In the genomic region with DNA sequence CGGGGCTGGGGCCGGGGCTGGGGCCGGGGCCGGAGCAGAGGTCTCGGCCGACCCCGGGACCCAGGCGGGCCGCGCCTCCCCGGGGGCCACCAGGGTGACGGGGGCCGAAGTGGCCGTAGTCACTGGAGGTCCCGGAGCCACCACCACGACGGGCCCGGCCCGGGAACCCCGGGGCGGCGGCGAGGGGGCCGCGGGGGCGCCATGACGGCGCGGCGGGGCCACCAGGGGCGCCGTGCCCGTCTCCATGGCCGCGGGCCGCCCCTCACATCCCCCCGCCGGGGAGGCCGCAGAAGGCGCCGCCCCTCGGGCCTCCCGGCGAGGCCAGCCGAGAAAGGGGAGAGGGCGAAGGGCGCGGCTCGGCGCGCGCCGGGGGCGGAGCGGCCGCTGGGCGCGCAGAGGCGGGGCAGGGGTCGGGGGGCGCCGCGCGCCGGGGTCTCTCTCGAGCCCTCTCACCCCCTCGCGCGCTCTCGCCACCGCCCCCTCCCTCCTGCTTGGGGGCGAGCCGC, we compare ENCODE assay signal across 8 cellular contexts. TPM values are rescaled to one million over a fixed set of nuclear protein-coding genes. Genes with fewer than 3 reads are reported as not detected.
DNase-seq lines count a peak whose midpoint lies in the region; ATAC-seq and TF ChIP-seq lines count a peak whose summit lies in the region.

No MANE protein-coding gene starts in this region.

- no peaks in the 10 kb centered on the region for H3K27me3 ChIP-seq in adrenal gland

- H3K9me3 Mint-ChIP-seq in memory B cell: no peaks in the 10 kb centered on the region

- TF ChIP-seq POLR2A in GM18526 (IDR thresholded peaks at IDR 0.05; ENCODE audit: extremely low read depth, insufficient read length): peak; percentile 68
- TF ChIP-seq POLR2A in adrenal gland (IDR thresholded peaks at IDR 0.05): no peak

- H3K4me3 Mint-ChIP-seq in memory B cell: peak overlapping the region; percentile 77

- peaks cover 5% of the 10 kb centered on the region for H3K36me3 Mint-ChIP-seq in memory B cell

- H3K4me1 ChIP-seq in adrenal gland (replicated peaks in 1 of 2): peaks cover 23 to 39% of the 10 kb centered on the region in 2 donors

- TF ChIP-seq CTCF in adrenal gland (IDR thresholded peaks at IDR 0.05): peak in 1 of 6 experiments; percentile 17

- H3K27ac Mint-ChIP-seq in memory B cell: no peak overlapping the region

- WGBS in adrenal gland, 4 donors: 0 to 1% (median 0%) methylated on average over 6 to 73 of the region's 73 CpGs; no CpG with 5 or more reads in 1 of the 4 donors

- peak; percentile 6 for ATAC-seq in HG03025 (IDR thresholded peaks at IDR 0.05; ENCODE audit: low FRiP score, unreplicated experiment)
- ATAC-seq in memory B cell (ENCODE audit: low read depth): peak; percentile 6
- ATAC-seq in HG02763 (IDR thresholded peaks at IDR 0.05; ENCODE audit: unreplicated experiment): no peak

- no peaks in the 10 kb centered on the region for H3K9me3 ChIP-seq in adrenal gland (replicated peaks in 1 of 3)

- H3K36me3 ChIP-seq in adrenal gland (replicated peaks in 1 of 2): peaks cover 0 to 15% of the 10 kb centered on the region in 2 donors

- H3K27ac ChIP-seq in adrenal gland: peak overlapping the region in 4 of 5 donors; percentile 44 to 98 (median 74)

- H3K4me3 ChIP-seq in adrenal gland: peak overlapping the region in 3 of 4 donors; percentile 38 to 98 (median 86)

- no peak for DNase-seq in adrenal gland
- no peak for DNase-seq in memory B cell (ENCODE audit: low spot score in 2 of 2)
- DNase-seq in NCI-H2107 treated with DMSO at 0.1 percent for 48 hours (lab: John Stamatoyannopoulos, UW; ENCODE audit: unreplicated experiment): no peak
- no peak for DNase-seq in NAMALWA (ENCODE audit: low spot score)
- DNase-seq in LoVo (ENCODE audit: low spot score): no peak

- intact Hi-C loops in adrenal gland (cut with DNase I): no loop called here

- H3K27me3 Mint-ChIP-seq in memory B cell: no peaks in the 10 kb centered on the region

- peaks cover 36% of the 10 kb centered on the region for H3K4me1 Mint-ChIP-seq in memory B cell

RNA-seq across cellular contexts. Expression of a gene that starts 0.3 kb away (rescaled TPM):
- 10 to 100 TPM; 37.6 to 67.7 (median 45.4) TPM for total RNA-seq in adrenal gland
- 10 to 100 TPM; 33.7 to 65.4 (median 44.3) TPM for polyA plus RNA-seq in adrenal gland

RNA-seq across cellular contexts. Expression of a gene that starts 4.6 kb away (rescaled TPM):
- total RNA-seq in adrenal gland: 1 to 10 TPM in 1 of 8 donors, not detected in 7; 2.9 TPM
- 1 to 10 TPM in 1 of 3 donors, not detected in 2; 2.7 TPM for polyA plus RNA-seq in adrenal gland

RNA-seq across cellular contexts. Expression of a gene that starts 12.4 kb away (rescaled TPM):
- total RNA-seq in adrenal gland: 1 to 10 TPM in 7 of 8 donors, not detected in 1; 1.0 to 5.5 (median 2.8) TPM
- 10 to 100 TPM in 1 of 3 donors, 1 to 10 TPM in 1, under 1 TPM in 1; 0.75 to 19.8 (median 9.3) TPM for polyA plus RNA-seq in adrenal gland

RNA-seq across cellular contexts. Expression of a gene that starts 14.9 kb away (rescaled TPM):
- total RNA-seq in adrenal gland: 10 to 100 TPM; 27.5 to 95.8 (median 80.3) TPM
- polyA plus RNA-seq in adrenal gland: 10 to 100 TPM; 53.5 to 95.6 (median 58.0) TPM

RNA-seq across cellular contexts. Expression of a gene that starts 25.2 kb away (rescaled TPM):
- total RNA-seq in adrenal gland: 10 to 100 TPM in 3 of 8 donors, 1 to 10 TPM in 5; 7.3 to 23.8 (median 9.0) TPM
- polyA plus RNA-seq in adrenal gland: 1 to 10 TPM; 2.6 to 5.6 (median 4.2) TPM
